ENCODE assay signal across 8 cellular contexts in the genomic region with DNA sequence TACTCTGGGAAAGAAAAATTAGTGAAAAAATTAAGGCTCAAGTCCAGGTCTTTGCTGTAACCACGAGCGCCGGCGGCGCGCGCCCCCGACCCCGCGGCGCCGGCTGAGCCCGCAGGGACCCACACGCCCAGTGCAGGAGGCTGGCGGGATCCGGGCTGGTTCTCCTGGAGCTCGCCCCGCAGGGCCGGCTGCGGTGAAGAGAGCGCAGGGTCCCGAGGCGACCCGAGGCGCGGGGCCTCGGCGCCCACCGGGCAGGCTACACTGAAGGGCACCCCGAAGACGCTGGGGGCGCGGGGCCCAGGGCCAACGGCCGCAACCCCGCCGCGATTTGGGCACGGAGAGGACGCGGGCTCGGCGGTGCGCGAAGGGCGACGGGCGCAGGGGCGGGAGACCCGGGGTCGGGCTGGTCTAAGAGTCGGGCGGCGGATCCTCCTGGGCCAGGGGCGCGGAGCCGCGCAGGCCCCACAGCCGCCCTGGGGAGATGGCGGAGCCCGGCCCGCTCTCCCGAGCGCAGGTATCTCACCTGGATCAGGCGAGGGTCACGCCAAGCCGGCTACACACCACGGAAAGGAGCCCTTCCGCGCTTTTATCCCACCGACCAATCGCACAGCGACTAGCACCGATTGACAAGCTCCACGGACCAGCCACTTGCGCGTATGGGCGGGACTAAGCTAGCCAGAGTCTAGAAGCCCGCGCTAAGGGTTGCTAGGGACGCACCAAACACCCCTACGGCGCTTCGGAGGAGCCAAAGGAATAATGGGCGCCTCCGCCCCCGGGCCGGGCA. TPM values are rescaled to one million over a fixed set of nuclear protein-coding genes. Genes with fewer than 3 reads are reported as not detected.
DNase-seq lines count a peak whose midpoint lies in the region; ATAC-seq lines count a peak whose summit lies in the region.

A gene (minus strand): TSS at position 582 of the 784 bp plus-strand sequence. CDS start 6,440 bp downstream, outside the sequence.

- no peaks in the 10 kb centered on the region for H3K9me3 Mint-ChIP-seq in effector memory CD8-positive, alpha-beta T cell
- H3K9me3 Mint-ChIP-seq in memory B cell = no peaks in the 10 kb centered on the region

- H3K4me3 Mint-ChIP-seq in effector memory CD8-positive, alpha-beta T cell = peak within 1 kb of the TSS; percentile 95 to 96
- peak within 1 kb of the TSS; percentile 97 for H3K4me3 Mint-ChIP-seq in memory B cell

- DNase-seq in COLO829 (ENCODE audit: low spot score) = peak; percentile 83
- DNase-seq in HT1080 (ENCODE audit: low read depth) = peak; percentile 91
- DNase-seq in NOMO-1 (lab: John Stamatoyannopoulos, UW; ENCODE audit: unreplicated experiment in 2 of 2) = peak; percentile 95 to 97
- peak; percentile 94 for DNase-seq in activated CD8-positive, alpha-beta memory T cell treated with anti-CD3 and anti-CD28 coated beads for 24 hours
- peak; percentile 86 to 91 (median 86) for DNase-seq in effector memory CD8-positive, alpha-beta T cell
- peak; percentile 85 for DNase-seq in memory B cell (ENCODE audit: low spot score in 2 of 2)
- DNase-seq in stimulated activated CD8-positive, alpha-beta memory T cell treated with anti-CD3 and anti-CD28 coated beads, Interleukin-12 subunit alpha, Interleukin-12 subunit beta, amount 100 ng/mL, for 1 hour (ENCODE audit: low read depth) = peak; percentile 89

- peak; percentile 64 for ATAC-seq in GM21360 (IDR thresholded peaks at IDR 0.05; ENCODE audit: unreplicated experiment)
- peak; percentile 80 for ATAC-seq in effector memory CD8-positive, alpha-beta T cell (replicated peaks)
- ATAC-seq in memory B cell (ENCODE audit: low read depth) = peak; percentile 74

- H3K36me3 Mint-ChIP-seq in effector memory CD8-positive, alpha-beta T cell (ENCODE audit: insufficient read depth) = peaks cover 12% of the 10 kb centered on the region
- H3K36me3 Mint-ChIP-seq in memory B cell = peaks cover 4% of the 10 kb centered on the region

- H3K27ac Mint-ChIP-seq in effector memory CD8-positive, alpha-beta T cell = peak within 1 kb of the TSS; percentile 90 to 95
- peak within 1 kb of the TSS; percentile 91 for H3K27ac Mint-ChIP-seq in memory B cell

- no peaks in the 10 kb centered on the region for H3K27me3 Mint-ChIP-seq in effector memory CD8-positive, alpha-beta T cell
- no peaks in the 10 kb centered on the region for H3K27me3 Mint-ChIP-seq in memory B cell

- peaks cover 30 to 42% of the 10 kb centered on the region in 2 donors for H3K4me1 Mint-ChIP-seq in effector memory CD8-positive, alpha-beta T cell (ENCODE audit: low read depth in 2 of 2)
- peaks cover 41% of the 10 kb centered on the region for H3K4me1 Mint-ChIP-seq in memory B cell

RNA-seq across cellular contexts. Expression of the gene that starts here (rescaled TPM):
- 6.7 and 7.2 TPM in 2 replicates for total RNA-seq in HT1080 (2014; rRNA removed; shearing (Covaris generic))
- polyA plus RNA-seq in HT1080 (2015; cell fraction: cytosol; rRNA removed) = 3.1 and 3.8 TPM in 2 replicates
- 24.5 and 29.0 TPM in 2 replicates for polyA plus RNA-seq in HT1080 (2015; cell fraction: nucleus; rRNA removed)

Comparison
In these comparisons a context has a peak if more than half of its experiments do, and no peak if none do; other contexts are left out.
1. Peak in every context shown above with its lines: DNase-seq and ATAC-seq.